1 cellular context compared by ENCODE assay signal in genomic region chr1:39491146-39491921, GRCh38.
TF ChIP-seq lines count a peak whose summit lies in the region.

Gene BMP8A (plus strand): TSS chr1:39491636. CDS start chr1:39491992, 356 bp downstream.

TF ChIP-seq in WTC11, 78 proteins besides CTCF, POLR2A, EP300 and RAD21 (continued from another document):
- no peak for TF ChIP-seq ZNF532 (CRISPR knock-in tag; IDR thresholded peaks at IDR 0.05; ENCODE audit: borderline replicate concordance)
- no peak for TF ChIP-seq RORB (CRISPR knock-in tag; IDR thresholded peaks at IDR 0.05)
- no peak for TF ChIP-seq STAT6 (CRISPR knock-in tag; conservative IDR thresholded peaks at IDR 0.05; ENCODE audit: low read depth)
- TF ChIP-seq OVOL2 (CRISPR knock-in tag; IDR thresholded peaks at IDR 0.05; ENCODE audit: borderline replicate concordance): no peak
- TF ChIP-seq ATF6 (CRISPR knock-in tag; IDR thresholded peaks at IDR 0.05): no peak
- no peak for TF ChIP-seq CBFB (CRISPR knock-in tag; IDR thresholded peaks at IDR 0.05; ENCODE audit: low read depth)
- TF ChIP-seq NFATC4 (CRISPR knock-in tag; IDR thresholded peaks at IDR 0.05): no peak
- no peak for TF ChIP-seq ZBTB21 (CRISPR knock-in tag; IDR thresholded peaks at IDR 0.05; ENCODE audit: borderline replicate concordance)
- no peak for TF ChIP-seq GRHL2 (CRISPR knock-in tag; IDR thresholded peaks at IDR 0.05; ENCODE audit: insufficient replicate concordance, severe bottlenecking)
- TF ChIP-seq ZNF219 (CRISPR knock-in tag; IDR thresholded peaks at IDR 0.05; ENCODE audit: borderline replicate concordance): no peak; the same call in 1 of the 2 replicates
- TF ChIP-seq JAZF1 (CRISPR knock-in tag; IDR thresholded peaks at IDR 0.05): no peak
- TF ChIP-seq FOXJ3 (CRISPR knock-in tag; IDR thresholded peaks at IDR 0.05; ENCODE audit: borderline replicate concordance): no peak
- TF ChIP-seq ZNF232 (CRISPR knock-in tag; IDR thresholded peaks at IDR 0.05): no peak
- no peak for TF ChIP-seq ZMAT4 (CRISPR knock-in tag; IDR thresholded peaks at IDR 0.05)
- no peak for TF ChIP-seq ZSCAN18 (CRISPR knock-in tag; IDR thresholded peaks at IDR 0.05)
- no peak for TF ChIP-seq ATF2 (CRISPR knock-in tag; IDR thresholded peaks at IDR 0.05; ENCODE audit: borderline replicate concordance, low read depth)
- TF ChIP-seq NFYB (CRISPR knock-in tag; conservative IDR thresholded peaks at IDR 0.05; ENCODE audit: low read depth): peak; percentile 72
